8 cellular contexts compared by ENCODE assay signal in the genomic region with DNA sequence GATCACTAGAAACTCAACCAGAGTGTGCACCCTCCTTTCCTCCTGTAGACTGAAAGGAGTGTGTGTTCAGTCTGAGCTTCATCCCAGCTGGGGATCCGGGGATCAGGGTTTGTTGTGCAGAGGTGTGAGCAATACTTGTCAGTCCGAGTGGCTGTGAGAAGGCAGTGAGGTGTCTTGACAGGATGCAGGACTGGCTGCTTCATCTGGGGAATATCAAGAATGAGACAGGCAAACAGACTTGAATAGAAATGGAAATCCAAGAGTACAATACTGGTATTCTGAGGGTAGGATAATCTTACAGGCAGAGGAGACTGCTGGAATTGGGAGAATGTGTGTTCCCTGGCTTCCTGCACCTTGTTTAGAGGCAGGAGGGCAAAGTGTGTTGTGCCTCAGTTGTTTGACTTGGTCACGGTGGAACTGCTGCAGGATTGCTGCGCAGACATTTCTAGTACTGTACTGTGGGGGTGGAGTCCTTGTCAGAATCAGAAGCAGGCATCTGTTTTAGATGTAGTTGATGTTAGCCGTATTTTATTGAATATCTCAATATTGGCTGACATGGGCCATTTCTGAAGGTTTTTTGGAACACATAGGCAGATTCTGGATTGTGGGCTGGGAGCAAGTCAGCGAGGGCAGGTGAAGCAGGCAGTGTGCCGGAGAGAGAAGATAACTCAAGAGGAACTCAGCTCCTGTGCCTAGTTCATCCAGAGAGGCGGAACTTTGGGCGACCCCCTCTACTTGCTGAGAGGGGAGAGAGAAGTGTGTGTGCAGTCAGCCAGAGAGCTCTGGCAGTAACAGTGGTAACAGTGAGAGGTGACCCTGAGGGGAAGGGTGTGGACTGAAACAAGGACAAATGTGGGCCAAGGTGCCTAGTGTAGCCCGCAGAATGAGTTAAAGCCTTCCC. TPM values are rescaled to one million over a fixed set of nuclear protein-coding genes. Genes with fewer than 3 reads are reported as not detected.
A peak's percentile ranks its signal among the peaks of the same experiment; 100 is the strongest.
DNase-seq lines count a peak whose midpoint lies in the region; ATAC-seq and TF ChIP-seq lines count a peak whose summit lies in the region.

No MANE protein-coding gene starts in this region.

- POLR2A ChIA-PET in T-cell (lab: Charles Lee) = interaction anchor here (0.5 to 1.2 kb wide), 13 partner anchors 8 to 773 kb away, joined by 3 to 10 read pairs (median 4); a partner anchor contains a TSS

- WGBS in sigmoid colon, 2 donors = 7 to 16% methylated on average over 10 of the region's 10 CpGs

- H3K27ac Mint-ChIP-seq in T-cell = peak overlapping the region; percentile 99 to 100

- CTCF ChIA-PET in T-cell (lab: Charles Lee) = interaction anchor here (0.6 to 2.8 kb wide), 9 partner anchors 12 to 561 kb away, joined by 3 to 14 read pairs (median 3); a partner anchor contains a TSS

- ATAC-seq in T-cell (replicated peaks in 1 of 4) (no peak), HG03039 (IDR thresholded peaks at IDR 0.05; ENCODE audit: unreplicated experiment) (no peak)

- no peaks in the 10 kb centered on the region for H3K9me3 Mint-ChIP-seq in T-cell

- no peaks in the 10 kb centered on the region for H3K27me3 ChIP-seq in sigmoid colon

- intact Hi-C loops in sigmoid colon (cut with DNase I) = no loop called here

- no peaks in the 10 kb centered on the region for H3K9me3 ChIP-seq in sigmoid colon

- H3K27ac ChIP-seq in sigmoid colon = peak overlapping the region; percentile 89 to 98 (median 90)

- H3K4me3 Mint-ChIP-seq in T-cell = peak overlapping the region; percentile 99 to 100 (median 100)

- TF ChIP-seq CTCF in fibroblast of villous mesenchyme (IDR thresholded peaks at IDR 0.05; ENCODE audit: insufficient read depth, low read depth, low read length) (no peak), sigmoid colon (IDR thresholded peaks at IDR 0.05) (no peak)

- peaks cover 52 to 59% (median 58%) of the 10 kb centered on the region in 3 donors for H3K4me1 Mint-ChIP-seq in T-cell

- peaks cover 0 to 20% (median 11%) of the 10 kb centered on the region in 4 donors for H3K36me3 ChIP-seq in sigmoid colon

- TF ChIP-seq POLR2A in sigmoid colon (IDR thresholded peaks at IDR 0.05) = no peak

- peaks cover 29% of the 10 kb centered on the region for H3K36me3 Mint-ChIP-seq in T-cell

- peaks cover 0 to 56% (median 53%) of the 10 kb centered on the region in 4 donors for H3K4me1 ChIP-seq in sigmoid colon

- DNase-seq in NCI-H82 (lab: John Stamatoyannopoulos, UW) = peak; percentile 31
- DNase-seq in NCI-H82 treated with DMSO at 0.1 percent for 48 hours (lab: John Stamatoyannopoulos, UW; ENCODE audit: unreplicated experiment) = no peak
- no peak for DNase-seq in T-cell
- peak; percentile 30 for DNase-seq in fibroblast of villous mesenchyme (ENCODE audit: low read depth)
- no peak for DNase-seq in sigmoid colon
- no peak for DNase-seq in NOMO-1 treated with DMSO at 0.1 percent for 48 hours (lab: John Stamatoyannopoulos, UW; ENCODE audit: unreplicated experiment)
- no peak for DNase-seq in foreskin melanocyte

- no peak for TF ChIP-seq EP300 in sigmoid colon (IDR thresholded peaks at IDR 0.05)

- peak overlapping the region; percentile 39 for H3K4me3 ChIP-seq in fibroblast of villous mesenchyme (ENCODE audit: low read depth, low read length)
- H3K4me3 ChIP-seq in sigmoid colon = peak overlapping the region in 3 of 4 donors; percentile 19 to 56 (median 32)

- H3K27me3 Mint-ChIP-seq in T-cell = no peaks in the 10 kb centered on the region

RNA-seq across cellular contexts. Expression of a gene that starts 27.1 kb away (rescaled TPM):
- 100 to 1,000 TPM; 267 to 394 (median 382) TPM for total RNA-seq in T-cell
- total RNA-seq in fibroblast of villous mesenchyme = 24.5 and 33.2 TPM in 2 replicates
- total RNA-seq in sigmoid colon = 10 to 100 TPM; 32.1 to 48.2 (median 38.9) TPM
- 100 to 1,000 TPM in 1 of 3 donors, 10 to 100 TPM in 2; 88.3 to 152 (median 92.0) TPM for polyA plus RNA-seq in sigmoid colon

RNA-seq across cellular contexts. Expression of a gene that starts 50.0 kb away (rescaled TPM):
- total RNA-seq in T-cell (100 to 1,000 TPM; 150 to 249 (median 237) TPM), fibroblast of villous mesenchyme (29.6 and 29.8 TPM in 2 replicates), sigmoid colon (10 to 100 TPM; 23.9 to 45.7 (median 24.2) TPM)
- polyA plus RNA-seq in sigmoid colon = 10 to 100 TPM in 2 of 3 donors, 1 to 10 TPM in 1; 9.0 to 42.2 (median 16.8) TPM

Comparison
In these comparisons a context has a peak if more than half of its experiments do, and no peak if none do; other contexts are left out.
1. DNase-seq: peak in NCI-H82 (single experiment) and fibroblast of villous mesenchyme (single experiment); none in NCI-H82 treated with DMSO at 0.1 percent for 48 hours (single experiment), T-cell (0 of 34), sigmoid colon (single experiment), NOMO-1 treated with DMSO at 0.1 percent for 48 hours (single experiment) and foreskin melanocyte (single experiment).